ENCODE assay signal across 1 cellular context in genomic region chr4:186643501-186644315, GRCh38.
A peak's percentile ranks its signal among the peaks of the same experiment; 100 is the strongest.
TF ChIP-seq lines count a peak whose summit lies in the region.

No MANE protein-coding gene starts in this region.

TF ChIP-seq in HepG2, 621 proteins besides CTCF, POLR2A, EP300 and RAD21 (continued from another document and continues in another):
- no peak for TF ChIP-seq KDM5A (IDR thresholded peaks at IDR 0.05; ENCODE audit: borderline replicate concordance, low read length)
- peak; percentile 91; the same call in 1 of the 2 replicates for TF ChIP-seq NCOR1 (IDR thresholded peaks at IDR 0.05; ENCODE audit: borderline replicate concordance, low read length)
- no peak for TF ChIP-seq ZNF572 (CRISPR knock-in tag; IDR thresholded peaks at IDR 0.05)
- no peak for TF ChIP-seq NFYC (CRISPR knock-in tag; IDR thresholded peaks at IDR 0.05)
- peak; percentile 90 for TF ChIP-seq CEBPB (IDR thresholded peaks at IDR 0.05; ENCODE audit: borderline replicate concordance, low read depth, low read length)
- no peak for TF ChIP-seq ZFP91 (CRISPR knock-in tag; IDR thresholded peaks at IDR 0.05; ENCODE audit: borderline replicate concordance)
- no peak for TF ChIP-seq SCMH1 (CRISPR knock-in tag; IDR thresholded peaks at IDR 0.05; ENCODE audit: borderline replicate concordance)
- no peak for TF ChIP-seq ZNF484 (CRISPR knock-in tag; IDR thresholded peaks at IDR 0.05; ENCODE audit: borderline replicate concordance, low read depth)
- no peak for TF ChIP-seq ISX (CRISPR knock-in tag; conservative IDR thresholded peaks at IDR 0.05)
- peak; percentile 49; the same call in 1 of the 2 replicates for TF ChIP-seq IRF2 (CRISPR knock-in tag; IDR thresholded peaks at IDR 0.05)
- TF ChIP-seq TRIM22 (IDR thresholded peaks at IDR 0.05): no peak
- TF ChIP-seq ZNF660 (CRISPR knock-in tag; IDR thresholded peaks at IDR 0.05; ENCODE audit: borderline replicate concordance, low read depth): no peak
- TF ChIP-seq ZNF362 (CRISPR knock-in tag; IDR thresholded peaks at IDR 0.05; ENCODE audit: borderline replicate concordance): peak; percentile 98
- TF ChIP-seq HOXA3 (CRISPR knock-in tag; IDR thresholded peaks at IDR 0.05): no peak
- TF ChIP-seq ZNF652 (CRISPR knock-in tag; IDR thresholded peaks at IDR 0.05; ENCODE audit: borderline replicate concordance, low read depth): no peak
- no peak for TF ChIP-seq XRCC5 (optimal IDR thresholded peaks at IDR 0.05; ENCODE audit: low read length)
- TF ChIP-seq CREB1 (IDR thresholded peaks at IDR 0.05): peak; percentile 66
- peak; percentile 69 for TF ChIP-seq CREB1 (CRISPR knock-in tag; IDR thresholded peaks at IDR 0.05)
- TF ChIP-seq RORA (CRISPR knock-in tag; IDR thresholded peaks at IDR 0.05): no peak
- no peak for TF ChIP-seq ZMYM2 (CRISPR knock-in tag; IDR thresholded peaks at IDR 0.05)
- TF ChIP-seq KMT2A (CRISPR knock-in tag; IDR thresholded peaks at IDR 0.05): no peak; the same call in 1 of the 2 replicates
- no peak for TF ChIP-seq ZFP90 (CRISPR knock-in tag; IDR thresholded peaks at IDR 0.05; ENCODE audit: borderline replicate concordance)
- no peak for TF ChIP-seq PCBP1 (IDR thresholded peaks at IDR 0.05; ENCODE audit: borderline replicate concordance, low read depth, low read length)
- no peak for TF ChIP-seq ZIK1 (CRISPR knock-in tag; IDR thresholded peaks at IDR 0.05; ENCODE audit: borderline replicate concordance, low read depth)
- no peak for TF ChIP-seq AGO1 (IDR thresholded peaks at IDR 0.05; ENCODE audit: low read depth, low read length, poor library complexity, severe bottlenecking)
- TF ChIP-seq ZNF205 (CRISPR knock-in tag; IDR thresholded peaks at IDR 0.05): peak; percentile 61; the same call in 1 of the 2 replicates
- peak; percentile 86; the same call in 1 of the 2 replicates for TF ChIP-seq SIX4 (CRISPR knock-in tag; IDR thresholded peaks at IDR 0.05)
- TF ChIP-seq BATF2 (CRISPR knock-in tag; IDR thresholded peaks at IDR 0.05): no peak
- TF ChIP-seq ZGPAT (CRISPR knock-in tag; IDR thresholded peaks at IDR 0.05): peak; percentile 41; the same call in 1 of the 2 replicates
- no peak for TF ChIP-seq SRF (IDR thresholded peaks at IDR 0.05; ENCODE audit: low read depth, low read length)
- TF ChIP-seq ZNF720 (CRISPR knock-in tag; IDR thresholded peaks at IDR 0.05): no peak
- TF ChIP-seq ARID3A (IDR thresholded peaks at IDR 0.05; ENCODE audit: low read depth, low read length): peak; percentile 98
- TF ChIP-seq ZNF577 (CRISPR knock-in tag; IDR thresholded peaks at IDR 0.05; ENCODE audit: borderline replicate concordance, low read depth): no peak
- TF ChIP-seq ARNTL (CRISPR knock-in tag; IDR thresholded peaks at IDR 0.05): no peak
- no peak for TF ChIP-seq FUBP1 (CRISPR knock-in tag; IDR thresholded peaks at IDR 0.05; ENCODE audit: borderline replicate concordance)
- no peak for TF ChIP-seq IRF9 (CRISPR knock-in tag; IDR thresholded peaks at IDR 0.05; ENCODE audit: borderline replicate concordance)
- TF ChIP-seq XBP1 (CRISPR knock-in tag; IDR thresholded peaks at IDR 0.05): 0 out of 2 replicates have a peak, but pooled peaks have one; percentile 53
- TF ChIP-seq GABPA (IDR thresholded peaks at IDR 0.05; ENCODE audit: low read depth, low read length): no peak
- TF ChIP-seq GABPA (CRISPR knock-in tag; IDR thresholded peaks at IDR 0.05; ENCODE audit: low read depth): peak; percentile 17; the same call in 1 of the 2 replicates
- TF ChIP-seq IRF1 (CRISPR knock-in tag; IDR thresholded peaks at IDR 0.05; ENCODE audit: low read depth): no peak
- TF ChIP-seq NFIC (IDR thresholded peaks at IDR 0.05; ENCODE audit: low read length): peak; percentile 74; the same call in 1 of the 2 replicates
- no peak for TF ChIP-seq ZNF589 (CRISPR knock-in tag; conservative IDR thresholded peaks at IDR 0.05)
- no peak for TF ChIP-seq ZXDC (CRISPR knock-in tag; IDR thresholded peaks at IDR 0.05)
- TF ChIP-seq KDM5B (CRISPR knock-in tag; IDR thresholded peaks at IDR 0.05; ENCODE audit: borderline replicate concordance): no peak
- TF ChIP-seq ZNF224 (CRISPR knock-in tag; IDR thresholded peaks at IDR 0.05): no peak
- TF ChIP-seq DPF2 (CRISPR knock-in tag; IDR thresholded peaks at IDR 0.05; ENCODE audit: borderline replicate concordance, low read depth): peak; percentile 68; the same call in 1 of the 2 replicates
- TF ChIP-seq SIX1 (CRISPR knock-in tag; IDR thresholded peaks at IDR 0.05; ENCODE audit: borderline replicate concordance): peak; percentile 76; the same call in 1 of the 2 replicates
